Comparison of ENCODE assay signal across 21 cellular contexts in genomic region chr7:29350351-29350750, GRCh38.
DNase-seq lines count a peak whose midpoint lies in the region; ATAC-seq and TF ChIP-seq lines count a peak whose summit lies in the region.
"Had no signal": no experiment of that assay in that cellular context is flagged by ENCODE, and none has a peak within 500 bp of the region (broad histone marks: within the 10 kb centered on the region; RNA-seq: fewer than 3 reads in every experiment).

No MANE protein-coding gene starts in this region.

- intact Hi-C loops in prostate gland (cut with DNase I), result no loop called here

- H3K4me3 ChIP-seq in coronary artery, result no peak overlapping the region
- H3K4me3 ChIP-seq in prostate gland, result no peak overlapping the region
- H3K4me3 ChIP-seq: body of pancreas, right atrium auricular region, tibial artery had no signal

- H3K27me3 ChIP-seq in prostate gland (replicated peaks; ENCODE audit: insufficient read depth), result no peaks in the 10 kb centered on the region
- H3K27me3 ChIP-seq: body of pancreas, neutrophil, right atrium auricular region, tibial artery had no signal

- no peaks in the 10 kb centered on the region for H3K36me3 ChIP-seq in prostate gland
- H3K36me3 ChIP-seq: neutrophil, right atrium auricular region, tibial artery had no signal

- H3K9me3 ChIP-seq in prostate gland, result no peaks in the 10 kb centered on the region
- H3K9me3 ChIP-seq: body of pancreas, neutrophil, right atrium auricular region, tibial artery had no signal

- WGBS in prostate gland, result 75% methylated on average over 3 of the region's 3 CpGs

- TF ChIP-seq POLR2A in prostate gland (IDR thresholded peaks at IDR 0.05), result no peak

- no peak overlapping the region for H3K27ac ChIP-seq in coronary artery
- no peak overlapping the region for H3K27ac ChIP-seq in prostate gland
- H3K27ac ChIP-seq: neutrophil, right atrium auricular region, tibial artery had no signal

- no peak for ATAC-seq in HG02973 (IDR thresholded peaks at IDR 0.05; ENCODE audit: unreplicated experiment)
- ATAC-seq: activated naive CD4-positive, alpha-beta T cell treated with anti-CD3 and anti-CD28 coated beads, Interleukin-2, amount 50 U/mL, for 72 hours; body of pancreas; stimulated activated memory B cell treated with anti-CD40 and anti-IgM and Interleukin-4, amounts not matched to agents 10 μg/mL and 1 μg/mL and 100 μg/mL, for 72 hours had no signal

- H3K4me1 ChIP-seq in prostate gland (replicated peaks), result no peaks in the 10 kb centered on the region
- H3K4me1 ChIP-seq: right atrium auricular region, tibial artery had no signal

- TF ChIP-seq CTCF in coronary artery (IDR thresholded peaks at IDR 0.05), result no peak
- TF ChIP-seq CTCF in prostate gland (IDR thresholded peaks at IDR 0.05), result no peak

- DNase-seq in COR-L47 (lab: John Stamatoyannopoulos, UW) (peak; percentile 67), NCI-H1105 (lab: John Stamatoyannopoulos, UW) (peak; percentile 76), NCI-H748 treated with DMSO at 0.1 percent for 48 hours (lab: John Stamatoyannopoulos, UW) (peak; percentile 59), left kidney (ENCODE audit: low read depth, low spot score) (peak; percentile 77), hippocampal formation (lab: John Stamatoyannopoulos, UW) (no peak), coronary artery (ENCODE audit: low spot score) (no peak), prostate gland (ENCODE audit: low spot score) (no peak)
- DNase-seq: activated B cell treated with CpG ODN at 0.5 μM for 24 hours; activated CD8-positive, alpha-beta memory T cell treated with anti-CD3 and anti-CD28 coated beads for 24 hours; body of pancreas; IMR-90; kidney; midbrain; NCI-H345; Right ventricle myocardium superior; tibial artery had no signal

Comparison
In these comparisons a context has a peak if more than half of its experiments do, and no peak if none do; other contexts are left out.
1. DNase-seq: peak in COR-L47 (single experiment), NCI-H1105 (single experiment), NCI-H748 treated with DMSO at 0.1 percent for 48 hours (single experiment) and left kidney (single experiment); none in hippocampal formation (0 of 2), coronary artery (single experiment) and prostate gland (single experiment).